In genomic region chr12:122265433-122265832, GRCh38 we compare ENCODE assay signal across 8 cellular contexts. TPM values are rescaled to one million over a fixed set of nuclear protein-coding genes. Genes with fewer than 3 reads are reported as not detected.
DNase-seq lines count a peak whose midpoint lies in the region; ATAC-seq and TF ChIP-seq lines count a peak whose summit lies in the region.

No MANE protein-coding gene starts in this region.

- H3K27ac ChIP-seq in effector memory CD4-positive, alpha-beta T cell (ENCODE audit: insufficient read depth, low read length, poor library complexity, severe bottlenecking): peak overlapping the region; percentile 96
- peak overlapping the region; percentile 81 for H3K27ac ChIP-seq in osteoblast (ENCODE audit: low read depth, low read length)

- no peak for TF ChIP-seq CTCF in osteoblast (IDR thresholded peaks at IDR 0.05; ENCODE audit: extremely low read depth, low read depth, low read length)

- peaks cover 27% of the 10 kb centered on the region for H3K79me2 ChIP-seq in osteoblast (ENCODE audit: insufficient read depth, low read length)

- peak overlapping the region; percentile 81 for H3K4me3 ChIP-seq in effector memory CD4-positive, alpha-beta T cell (ENCODE audit: insufficient read depth, low read depth, low read length, poor library complexity, severe bottlenecking)
- H3K4me3 ChIP-seq in osteoblast (ENCODE audit: insufficient read depth, low read length): peak overlapping the region; percentile 96

- ATAC-seq in GM21447 (IDR thresholded peaks at IDR 0.05; ENCODE audit: unreplicated experiment): no peak
- ATAC-seq in HG02763 (IDR thresholded peaks at IDR 0.05; ENCODE audit: unreplicated experiment): no peak
- no peak for ATAC-seq in HG03432 (IDR thresholded peaks at IDR 0.05; ENCODE audit: unreplicated experiment)

- peak overlapping the region; percentile 86 for H3K4me2 ChIP-seq in osteoblast (ENCODE audit: insufficient read depth, low read length)

- no peaks in the 10 kb centered on the region for H3K27me3 ChIP-seq in effector memory CD4-positive, alpha-beta T cell (replicated peaks; ENCODE audit: control insufficient read depth, insufficient read depth, low read length, poor library complexity, severe bottlenecking)
- no peaks in the 10 kb centered on the region for H3K27me3 ChIP-seq in osteoblast (ENCODE audit: insufficient read depth, low read length)

- H3K36me3 ChIP-seq in effector memory CD4-positive, alpha-beta T cell (ENCODE audit: control insufficient read depth, insufficient read depth, low read length): peaks cover 18% of the 10 kb centered on the region
- peaks cover 25% of the 10 kb centered on the region for H3K36me3 ChIP-seq in osteoblast (ENCODE audit: insufficient read depth, low read length)

- H4K20me1 ChIP-seq in osteoblast (ENCODE audit: insufficient read depth, low read length): no peaks in the 10 kb centered on the region

- H2AFZ ChIP-seq in osteoblast (ENCODE audit: low read length): peak overlapping the region; percentile 99

- peaks cover 6% of the 10 kb centered on the region for H3K4me1 ChIP-seq in effector memory CD4-positive, alpha-beta T cell (ENCODE audit: control insufficient read depth, insufficient read depth, low read length, poor library complexity, severe bottlenecking)
- peaks cover 13% of the 10 kb centered on the region for H3K4me1 ChIP-seq in osteoblast (ENCODE audit: insufficient read depth, low read length)

- DNase-seq in ELR (ENCODE audit: low read depth) (peak; percentile 10), M059J (ENCODE audit: low read depth) (peak; percentile 4), osteoblast (ENCODE audit: insufficient read length, low spot score, missing footprints) (no peak), NCI-H146 (lab: John Stamatoyannopoulos, UW) (no peak)
- DNase-seq in effector memory CD4-positive, alpha-beta T cell: peak in 1 of 3 donors; percentile 4

- H3K9me3 ChIP-seq in effector memory CD4-positive, alpha-beta T cell (ENCODE audit: control insufficient read depth, low read length): no peaks in the 10 kb centered on the region
- H3K9me3 ChIP-seq in osteoblast (ENCODE audit: low read depth, low read length): no peaks in the 10 kb centered on the region

RNA-seq across cellular contexts. Expression of gene VPS33A, which starts 0.9 kb away (rescaled TPM):
- 20.5 and 26.2 TPM in 2 replicates for total RNA-seq in M059J (2014; rRNA removed; shearing (Covaris generic))
- 18.5 and 20.0 TPM in 2 replicates for total RNA-seq in osteoblast

RNA-seq across cellular contexts. Expression of gene DIABLO, which starts 39.6 kb away (rescaled TPM):
- 107 and 122 TPM in 2 replicates for total RNA-seq in M059J (2014; rRNA removed; shearing (Covaris generic))
- 53.6 and 64.4 TPM in 2 replicates for total RNA-seq in osteoblast

Comparison
In these comparisons a context has a peak if more than half of its experiments do, and no peak if none do; other contexts are left out.
1. DNase-seq: peak in ELR (single experiment) and M059J (single experiment); none in osteoblast (single experiment) and NCI-H146 (single experiment).